In genomic region chr4:171718069-171718468, GRCh38 we compare ENCODE assay signal across 17 cellular contexts.
"Had no signal": no experiment of that assay in that cellular context is flagged by ENCODE, and none has a peak within 500 bp of the region (broad histone marks: within the 10 kb centered on the region; RNA-seq: fewer than 3 reads in every experiment).

No MANE protein-coding gene starts in this region.

- ATAC-seq: foreskin keratinocyte, heart left ventricle, left lobe of liver, mucosa of descending colon, natural killer cell had no signal

- H3K27ac Mint-ChIP-seq: natural killer cell, type B pancreatic cell had no signal

- DNase-seq: colonic mucosa; dermis blood vessel endothelial cell; erythroblast; foreskin keratinocyte; heart left ventricle; hippocampal formation; mammary epithelial cell; mucosa of descending colon; natural killer cell; ovary; sigmoid colon; stimulated activated CD4-positive, alpha-beta T cell treated with anti-CD3 and anti-CD28 coated beads, Interleukin-2, amount 100 ng/mL, for 24 hours; stimulated activated naive CD4-positive, alpha-beta T cell; stomach; uterus had no signal

- H3K36me3 Mint-ChIP-seq: natural killer cell, type B pancreatic cell had no signal

- H3K9me3 Mint-ChIP-seq: type B pancreatic cell had no signal

- H3K4me3 Mint-ChIP-seq: natural killer cell, type B pancreatic cell had no signal

- H3K27me3 Mint-ChIP-seq: type B pancreatic cell had no signal

- H3K4me1 Mint-ChIP-seq: natural killer cell had no signal
